In genomic region chr12:6851921-6852650, GRCh38 we compare ENCODE assay signal across 8 cellular contexts. TPM values are rescaled to one million over a fixed set of nuclear protein-coding genes. Genes with fewer than 3 reads are reported as not detected.
A peak's percentile ranks its signal among the peaks of the same experiment; 100 is the strongest.
DNase-seq lines count a peak whose midpoint lies in the region; ATAC-seq, FAIRE-seq and TF ChIP-seq lines count a peak whose summit lies in the region.

Gene USP5 (plus strand): TSS chr12:6852150. CDS start chr12:6852180, 30 bp downstream.

- peak within 1 kb of the TSS; percentile 82 for H3K27ac ChIP-seq in HepG2 (ENCODE audit: extremely low read length, insufficient read depth, low read length)

- peak within 1 kb of the TSS; percentile 86 for H3K9ac ChIP-seq in HepG2 (ENCODE audit: insufficient read depth, low read depth, low read length)

- peak within 1 kb of the TSS; percentile 25 for H2AFZ ChIP-seq in HepG2 (ENCODE audit: low read length)

- in situ Hi-C loops in HepG2 (cut with HindIII; ENCODE audit: extremely low pct_ligation_motif_present, low pct_unique_long_range_greater_than_20kb), result no loop called here

- peak; percentile 65 for TF ChIP-seq RAD21 in HepG2 (CRISPR knock-in tag; IDR thresholded peaks at IDR 0.05)

- ATAC-seq in GM19397 (IDR thresholded peaks at IDR 0.05; ENCODE audit: unreplicated experiment) (peak; percentile 69), HG03571 (IDR thresholded peaks at IDR 0.05; ENCODE audit: unreplicated experiment) (peak; percentile 67), HepG2 (peak; percentile 86)

- H3K4me3 Mint-ChIP-seq in CD14-positive monocyte, result peak within 1 kb of the TSS; percentile 98

- H4K20me1 ChIP-seq in HepG2 (ENCODE audit: insufficient read depth, low read length), result no peaks in the 10 kb centered on the region; the same call in 1 of the 2 replicates

- H3K36me3 Mint-ChIP-seq in CD14-positive monocyte, result peaks cover 32 to 41% of the 10 kb centered on the region in 2 donors

- TF ChIP-seq CTCF in CD14-positive monocyte (IDR thresholded peaks at IDR 0.05) (no peak), HepG2 (CRISPR knock-in tag; IDR thresholded peaks at IDR 0.05) (0 out of 2 replicates have a peak, but pooled peaks have one; percentile 7)

- no peaks in the 10 kb centered on the region for H3K27me3 Mint-ChIP-seq in CD14-positive monocyte (ENCODE audit: low read depth in 3 of 3)

- no peaks in the 10 kb centered on the region for H3K27me3 ChIP-seq in HepG2 (ENCODE audit: control insufficient read depth in 1 of 2, insufficient read depth in 2 of 2, low read length in 2 of 2)

- peak within 1 kb of the TSS; percentile 79 to 95 (median 85) for H3K4me3 ChIP-seq in HepG2 (replicated peaks in 1 of 3; ENCODE audit: insufficient read depth in 1 of 3, low read depth in 2 of 3, low read length in 3 of 3)

- CTCF ChIA-PET in HepG2 (lab: Yijun Ruan, JAX; ENCODE audit: low intra/inter-chr PET ratio, low total read pairs), result interaction anchor here (0.9 kb wide), 1 partner anchor 17 kb away, joined by 3 read pairs; no protein-coding TSS in a partner anchor

- peak; percentile 98 for DNase-seq in CD14-positive monocyte (ENCODE audit: low spot score)
- DNase-seq in NCI-H82 (lab: John Stamatoyannopoulos, UW), result peak; percentile 100
- DNase-seq in activated CD4-positive, alpha-beta T cell treated with anti-CD3 and anti-CD28 coated beads, Interleukin-2, amount 50 U/mL, for 48 hours, result peak; percentile 97 to 98
- DNase-seq in dermis blood vessel endothelial cell, result peak; percentile 100
- DNase-seq in HepG2 (ENCODE audit: low spot score), result peak; percentile 98
- peak; percentile 96 for DNase-seq in stimulated activated CD4-positive, alpha-beta T cell treated with anti-CD3 and anti-CD28 coated beads, Interleukin-4, amount 100 ng/mL, for 1 hour

- peaks cover 0 to 1% (median 0%) of the 10 kb centered on the region in 7 donors for H3K9me3 Mint-ChIP-seq in CD14-positive monocyte

- no peaks in the 10 kb centered on the region for H3K9me3 ChIP-seq in HepG2 (ENCODE audit: low read length)

- peaks cover 8 to 48% of the 10 kb centered on the region in 2 experiments for H3K36me3 ChIP-seq in HepG2 (replicated peaks in 1 of 2; ENCODE audit: control insufficient read depth in 1 of 2, insufficient read depth in 2 of 2, low read length in 2 of 2)

- 2% methylated on average over 12 of the region's 65 CpGs for WGBS in HepG2 (ENCODE audit: low lambda C conversion rate)

- TF ChIP-seq EP300 in HepG2 (IDR thresholded peaks at IDR 0.05; ENCODE audit: low read depth in 2 of 2, low read length in 2 of 2) (no peak), HepG2 (CRISPR knock-in tag; IDR thresholded peaks at IDR 0.05; ENCODE audit: borderline replicate concordance) (no peak; the same call in 1 of the 2 replicates)

- intact Hi-C loops in CD14-positive monocyte (cut with micrococcal nuclease) (loop anchor here in 1 of 2 donors (2.0 to 10.0 kb wide), 2 partner anchors 53 to 189 kb away; partner anchors contain the start of genes ING4 and LRRC23), HepG2 (cut with micrococcal nuclease; ENCODE audit: unreplicated experiment) (loop anchor here (1.0 to 2.0 kb wide), 2 partner anchors 17 to 21 kb away; partner anchors contain the start of gene SPSB2)

- peak; percentile 70 to 90 for TF ChIP-seq POLR2A in HepG2 (IDR thresholded peaks at IDR 0.05; ENCODE audit: insufficient read depth in 1 of 2, low read depth in 2 of 2, low read length in 2 of 2)

- H3K4me1 ChIP-seq in HepG2 (ENCODE audit: insufficient read depth, low read length), result peaks cover 33% of the 10 kb centered on the region

- peak within 1 kb of the TSS; percentile 92 for H3K4me2 ChIP-seq in HepG2 (ENCODE audit: low read depth, low read length)

- FAIRE-seq in HepG2 (lab: Jason Lieb, UNC), result no peak

- TSS peak; percentile 73 for BruUV-seq in HepG2 (replicated peaks; lab: Mats Ljungman, UMichigan)

- H3K4me1 Mint-ChIP-seq in CD14-positive monocyte, result peaks cover 28% of the 10 kb centered on the region

- POLR2A ChIA-PET in HepG2 (lab: Yijun Ruan, JAX), result interaction anchor here (0.8 to 5.2 kb wide), 28 partner anchors 9 to 318 kb away, joined by 3 to 132 read pairs (median 10); partner anchors contain the start of genes C12orf57, COPS7A, GAPDH and GNB3

- peak within 1 kb of the TSS; percentile 95 to 99 (median 99) for H3K27ac Mint-ChIP-seq in CD14-positive monocyte

- H3K79me2 ChIP-seq in HepG2 (ENCODE audit: insufficient read depth, low read length), result peaks cover 37% of the 10 kb centered on the region

TF ChIP-seq in HepG2, 621 proteins besides CTCF, POLR2A, EP300 and RAD21 (continues in another document):
- TF ChIP-seq ZNF407 (CRISPR knock-in tag; IDR thresholded peaks at IDR 0.05; ENCODE audit: not compliant biosample characterization) (no peak), ZNF549 (CRISPR knock-in tag; IDR thresholded peaks at IDR 0.05) (no peak), SIX4 (CRISPR knock-in tag; IDR thresholded peaks at IDR 0.05) (no peak)

RNA-seq across cellular contexts. Expression of gene USP5, which starts in this region (rescaled TPM):
- polyA plus RNA-seq in CD14-positive monocyte (10 to 100 TPM; 29.9 to 32.4 TPM), HepG2 (2011; rRNA removed) (39.6 and 42.8 TPM in 2 replicates)
- total RNA-seq in dermis blood vessel endothelial cell (85.3 and 128 TPM in 2 replicates), HepG2 (2016; rRNA removed; fragmentation: Illumina TruSeq; extraction: Trizol) (53.4 and 56.0 TPM in 2 replicates)
- 5.2 and 5.4 TPM in 2 replicates for total RNA-seq in HepG2 (2016; cell fraction: cytosol; rRNA removed; fragmentation: Illumina TruSeq; extraction: Trizol; ENCODE audit: low read depth)
- total RNA-seq in HepG2 (2016; cell fraction: insoluble cytoplasmic fraction; rRNA removed; fragmentation: Illumina TruSeq; extraction: Trizol), result 45.2 and 58.2 TPM in 2 replicates
- 10.8 and 12.8 TPM in 2 replicates for total RNA-seq in HepG2 (2016; cell fraction: membrane; rRNA removed; fragmentation: Illumina TruSeq; extraction: Trizol)
- total RNA-seq in HepG2 (2016; cell fraction: nucleus; rRNA removed; fragmentation: Illumina TruSeq; extraction: Trizol), result 32.6 and 33.8 TPM in 2 replicates
- polyA plus RNA-seq in HepG2 (2011; cell fraction: cytosol; rRNA removed), result 27.0 and 32.1 TPM in 2 replicates
- 68.8 and 89.3 TPM in 2 replicates for polyA plus RNA-seq in HepG2 (2011; cell fraction: nucleus; rRNA removed)
- polyA plus RNA-seq in HepG2 (2012), result 27.9 and 33.1 TPM in 2 replicates
- 4.2 and 4.5 TPM in 2 replicates for polyA plus RNA-seq in HepG2 (2016; cell fraction: cytosol; fragmentation: Illumina TruSeq; extraction: Trizol; ENCODE audit: low read depth)
- 34.9 and 45.9 TPM in 2 replicates for polyA plus RNA-seq in HepG2 (2016; cell fraction: insoluble cytoplasmic fraction; fragmentation: Illumina TruSeq; extraction: Trizol; ENCODE audit: low read depth)
- polyA plus RNA-seq in HepG2 (2016; cell fraction: membrane; fragmentation: Illumina TruSeq; extraction: Trizol; ENCODE audit: low read depth), result 7.6 and 9.6 TPM in 2 replicates
- polyA plus RNA-seq in HepG2 (2016; cell fraction: nucleus; fragmentation: Illumina TruSeq; extraction: Trizol; ENCODE audit: insufficient read depth, low read depth), result 58.8 and 61.0 TPM in 2 replicates
- 91.2 and 159 TPM in 2 replicates for polyA minus RNA-seq in HepG2 (2011; rRNA and poly(A)+ RNA removed; ENCODE audit: low replicate concordance)
- polyA minus RNA-seq in HepG2 (2011; cell fraction: cytosol; rRNA and poly(A)+ RNA removed), result 29.6 and 30.0 TPM in 2 replicates
- polyA minus RNA-seq in HepG2 (2011; cell fraction: nucleus; rRNA and poly(A)+ RNA removed), result 21.5 and 25.2 TPM in 2 replicates

Comparison
In these comparisons a context has a peak if more than half of its experiments do, and no peak if none do; other contexts are left out.
1. Peak in every context shown above with its lines: DNase-seq, ATAC-seq, H3K4me3 ChIP-seq and H3K27ac ChIP-seq.